In the genomic region with DNA sequence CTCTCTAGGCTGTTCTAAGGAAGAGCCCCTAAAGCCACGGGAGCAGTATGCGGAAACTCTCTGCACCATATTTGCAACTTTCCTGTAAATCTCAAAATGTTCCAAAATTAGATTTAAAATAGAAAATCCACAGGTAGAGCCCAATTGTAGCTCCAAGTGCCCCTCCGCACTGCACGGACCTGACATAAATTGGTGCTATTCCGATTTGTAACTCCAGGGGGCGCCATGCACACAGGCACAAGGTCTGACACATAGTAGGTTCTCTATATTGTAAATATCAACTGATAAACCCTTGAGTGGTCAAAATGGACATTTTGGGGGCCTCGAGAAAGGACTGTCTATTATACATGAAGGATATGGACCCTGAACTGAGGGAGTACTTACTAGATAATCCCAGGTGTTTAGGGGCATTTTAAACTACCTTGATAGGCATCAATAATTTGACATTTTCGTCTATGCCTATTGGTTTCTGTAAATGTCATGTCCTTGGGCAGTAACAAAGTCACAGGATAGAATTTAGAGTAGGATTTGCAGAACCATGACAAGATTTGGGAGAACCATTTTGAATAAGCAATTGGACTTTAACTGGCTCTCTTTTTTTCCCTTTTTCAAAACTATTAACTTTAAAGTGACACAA, we compare ENCODE assay signal across 8 cellular contexts.
DNase-seq lines count a peak whose midpoint lies in the region; ATAC-seq and TF ChIP-seq lines count a peak whose summit lies in the region.

No MANE protein-coding gene starts in this region.

- POLR2A ChIA-PET in GM10248 (lab: Yijun Ruan, JAX), result no interaction called here

- no peak for ATAC-seq in GM21447 (IDR thresholded peaks at IDR 0.05; ENCODE audit: unreplicated experiment)
- ATAC-seq in GM18519 (IDR thresholded peaks at IDR 0.05; ENCODE audit: low FRiP score, unreplicated experiment), result no peak

- peaks cover 52% of the 10 kb centered on the region for H3K27me3 Mint-ChIP-seq in activated T-cell treated with anti-CD3 and anti-CD28 coated beads, Interleukin-2, amount 50 U/mL, for 24 hours

- CTCF ChIA-PET in GM10248 (lab: Yijun Ruan, JAX), result interaction anchor here (0.5 to 1.9 kb wide), 33 partner anchors 9 to 1205 kb away, joined by 3 to 26 read pairs (median 3); a partner anchor contains a TSS

- H3K4me3 Mint-ChIP-seq in activated T-cell treated with anti-CD3 and anti-CD28 coated beads, Interleukin-2, amount 50 U/mL, for 24 hours, result no peak overlapping the region

- peak; percentile 42 for DNase-seq in GM10248 (ENCODE audit: extremely low spot score)
- DNase-seq in NCI-H748 treated with DMSO at 0.1 percent for 48 hours (lab: John Stamatoyannopoulos, UW), result peak; percentile 2
- peak; percentile 47 for DNase-seq in activated T-cell treated with anti-CD3 and anti-CD28 coated beads, Interleukin-2, amount 50 U/mL, for 24 hours
- peak; percentile 9 to 48 for DNase-seq in foreskin fibroblast
- peak; percentile 32 to 41 for DNase-seq in stimulated activated CD4-positive, alpha-beta T cell treated with anti-CD3 and anti-CD28 coated beads, Interleukin-12 subunit alpha, Interleukin-12 subunit beta, amount 100 ng/mL, for 24 hours (ENCODE audit: low read depth in 2 of 2)
- no peak for DNase-seq in HuH-7.5 (ENCODE audit: low spot score)

- H3K36me3 Mint-ChIP-seq in activated T-cell treated with anti-CD3 and anti-CD28 coated beads, Interleukin-2, amount 50 U/mL, for 24 hours (ENCODE audit: low read depth), result no peaks in the 10 kb centered on the region

- H3K4me3 ChIP-seq in foreskin fibroblast (ENCODE audit: low read depth in 1 of 2, low read length in 2 of 2), result no peak overlapping the region

- H3K27ac Mint-ChIP-seq in activated T-cell treated with anti-CD3 and anti-CD28 coated beads, Interleukin-2, amount 50 U/mL, for 24 hours, result no peak overlapping the region

- TF ChIP-seq CTCF in GM10248 (IDR thresholded peaks at IDR 0.05; ENCODE audit: control extremely low read depth, extremely low read depth, low read depth, missing control alignments), result peak; percentile 70
- peak; percentile 79 for TF ChIP-seq CTCF in foreskin fibroblast (IDR thresholded peaks at IDR 0.05; ENCODE audit: low read depth, low read length)

- no peaks in the 10 kb centered on the region for H3K9me3 Mint-ChIP-seq in activated T-cell treated with anti-CD3 and anti-CD28 coated beads, Interleukin-2, amount 50 U/mL, for 24 hours

- H3K4me1 Mint-ChIP-seq in activated T-cell treated with anti-CD3 and anti-CD28 coated beads, Interleukin-2, amount 50 U/mL, for 24 hours (ENCODE audit: low read depth), result no peaks in the 10 kb centered on the region
